Comparison of ENCODE assay signal across 2 cellular contexts in the genomic region with DNA sequence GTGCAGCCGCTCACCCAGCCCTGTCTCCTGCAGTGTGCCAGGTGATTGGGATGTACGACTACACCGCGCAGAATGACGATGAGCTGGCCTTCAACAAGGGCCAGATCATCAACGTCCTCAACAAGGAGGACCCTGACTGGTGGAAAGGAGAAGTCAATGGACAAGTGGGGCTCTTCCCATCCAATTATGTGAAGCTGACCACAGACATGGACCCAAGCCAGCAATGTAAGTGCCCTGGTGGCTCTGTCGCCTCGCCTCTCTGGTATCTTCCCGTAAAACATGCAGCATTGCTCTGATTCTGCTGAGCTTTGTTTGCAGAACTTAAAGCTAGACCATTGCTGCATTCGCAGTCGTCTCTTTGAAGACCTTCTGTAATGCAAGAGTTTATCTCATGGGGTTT.
TF ChIP-seq lines count a peak whose summit lies in the region.

No MANE protein-coding gene starts in this region.

TF ChIP-seq in HepG2, 621 proteins besides CTCF, POLR2A, EP300 and RAD21 (continued from another document):
- TF ChIP-seq, protein P1, sequence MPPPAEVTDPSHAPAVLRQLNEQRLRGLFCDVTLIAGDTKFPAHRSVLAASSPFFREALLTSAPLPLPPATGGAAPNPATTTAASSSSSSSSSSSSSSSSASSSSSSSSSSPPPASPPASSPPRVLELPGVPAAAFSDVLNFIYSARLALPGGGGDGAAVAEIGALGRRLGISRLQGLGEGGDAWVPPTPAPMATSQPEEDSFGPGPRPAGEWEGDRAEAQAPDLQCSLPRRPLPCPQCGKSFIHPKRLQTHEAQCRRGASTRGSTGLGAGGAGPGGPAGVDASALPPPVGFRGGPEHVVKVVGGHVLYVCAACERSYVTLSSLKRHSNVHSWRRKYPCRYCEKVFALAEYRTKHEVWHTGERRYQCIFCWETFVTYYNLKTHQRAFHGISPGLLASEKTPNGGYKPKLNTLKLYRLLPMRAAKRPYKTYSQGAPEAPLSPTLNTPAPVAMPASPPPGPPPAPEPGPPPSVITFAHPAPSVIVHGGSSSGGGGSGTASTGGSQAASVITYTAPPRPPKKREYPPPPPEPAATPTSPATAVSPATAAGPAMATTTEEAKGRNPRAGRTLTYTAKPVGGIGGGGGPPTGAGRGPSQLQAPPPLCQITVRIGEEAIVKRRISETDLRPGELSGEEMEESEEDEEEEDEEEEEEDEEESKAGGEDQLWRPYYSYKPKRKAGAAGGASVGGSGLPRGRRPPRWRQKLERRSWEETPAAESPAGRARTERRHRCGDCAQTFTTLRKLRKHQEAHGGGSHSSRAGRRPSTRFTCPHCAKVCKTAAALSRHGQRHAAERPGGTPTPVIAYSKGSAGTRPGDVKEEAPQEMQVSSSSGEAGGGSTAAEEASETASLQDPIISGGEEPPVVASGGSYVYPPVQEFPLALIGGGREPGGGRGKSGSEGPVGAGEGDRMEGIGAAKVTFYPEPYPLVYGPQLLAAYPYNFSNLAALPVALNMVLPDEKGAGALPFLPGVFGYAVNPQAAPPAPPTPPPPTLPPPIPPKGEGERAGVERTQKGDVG (CRISPR knock-in tag; IDR thresholded peaks at IDR 0.05; ENCODE audit: borderline replicate concordance) = no peak
- TF ChIP-seq, protein P2, sequence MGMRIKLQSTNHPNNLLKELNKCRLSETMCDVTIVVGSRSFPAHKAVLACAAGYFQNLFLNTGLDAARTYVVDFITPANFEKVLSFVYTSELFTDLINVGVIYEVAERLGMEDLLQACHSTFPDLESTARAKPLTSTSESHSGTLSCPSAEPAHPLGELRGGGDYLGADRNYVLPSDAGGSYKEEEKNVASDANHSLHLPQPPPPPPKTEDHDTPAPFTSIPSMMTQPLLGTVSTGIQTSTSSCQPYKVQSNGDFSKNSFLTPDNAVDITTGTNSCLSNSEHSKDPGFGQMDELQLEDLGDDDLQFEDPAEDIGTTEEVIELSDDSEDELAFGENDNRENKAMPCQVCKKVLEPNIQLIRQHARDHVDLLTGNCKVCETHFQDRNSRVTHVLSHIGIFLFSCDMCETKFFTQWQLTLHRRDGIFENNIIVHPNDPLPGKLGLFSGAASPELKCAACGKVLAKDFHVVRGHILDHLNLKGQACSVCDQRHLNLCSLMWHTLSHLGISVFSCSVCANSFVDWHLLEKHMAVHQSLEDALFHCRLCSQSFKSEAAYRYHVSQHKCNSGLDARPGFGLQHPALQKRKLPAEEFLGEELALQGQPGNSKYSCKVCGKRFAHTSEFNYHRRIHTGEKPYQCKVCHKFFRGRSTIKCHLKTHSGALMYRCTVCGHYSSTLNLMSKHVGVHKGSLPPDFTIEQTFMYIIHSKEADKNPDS (CRISPR knock-in tag; IDR thresholded peaks at IDR 0.05) = no peak
- no peak for TF ChIP-seq YEATS2 (CRISPR knock-in tag; IDR thresholded peaks at IDR 0.05; ENCODE audit: borderline replicate concordance)
- no peak for TF ChIP-seq ZNF598 (CRISPR knock-in tag; IDR thresholded peaks at IDR 0.05; ENCODE audit: borderline replicate concordance)
- TF ChIP-seq, protein P3, sequence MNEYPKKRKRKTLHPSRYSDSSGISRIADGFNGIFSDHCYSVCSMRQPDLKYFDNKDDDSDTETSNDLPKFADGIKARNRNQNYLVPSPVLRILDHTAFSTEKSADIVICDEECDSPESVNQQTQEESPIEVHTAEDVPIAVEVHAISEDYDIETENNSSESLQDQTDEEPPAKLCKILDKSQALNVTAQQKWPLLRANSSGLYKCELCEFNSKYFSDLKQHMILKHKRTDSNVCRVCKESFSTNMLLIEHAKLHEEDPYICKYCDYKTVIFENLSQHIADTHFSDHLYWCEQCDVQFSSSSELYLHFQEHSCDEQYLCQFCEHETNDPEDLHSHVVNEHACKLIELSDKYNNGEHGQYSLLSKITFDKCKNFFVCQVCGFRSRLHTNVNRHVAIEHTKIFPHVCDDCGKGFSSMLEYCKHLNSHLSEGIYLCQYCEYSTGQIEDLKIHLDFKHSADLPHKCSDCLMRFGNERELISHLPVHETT (CRISPR knock-in tag; conservative IDR thresholded peaks at IDR 0.05) = no peak
- no peak for TF ChIP-seq NR2C2 (CRISPR knock-in tag; IDR thresholded peaks at IDR 0.05; ENCODE audit: borderline replicate concordance)
- TF ChIP-seq, protein P4, sequence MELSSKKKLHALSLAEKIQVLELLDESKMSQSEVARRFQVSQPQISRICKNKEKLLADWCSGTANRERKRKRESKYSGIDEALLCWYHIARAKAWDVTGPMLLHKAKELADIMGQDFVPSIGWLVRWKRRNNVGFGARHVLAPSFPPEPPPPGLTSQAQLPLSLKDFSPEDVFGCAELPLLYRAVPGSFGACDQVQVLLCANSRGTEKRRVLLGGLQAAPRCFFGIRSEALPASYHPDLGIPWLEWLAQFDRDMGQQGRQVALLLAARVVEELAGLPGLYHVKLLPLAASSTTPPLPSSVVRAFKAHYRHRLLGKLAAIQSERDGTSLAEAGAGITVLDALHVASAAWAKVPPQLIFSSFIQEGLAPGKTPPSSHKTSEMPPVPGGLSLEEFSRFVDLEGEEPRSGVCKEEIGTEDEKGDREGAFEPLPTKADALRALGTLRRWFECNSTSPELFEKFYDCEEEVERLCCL (CRISPR knock-in tag; IDR thresholded peaks at IDR 0.05; ENCODE audit: borderline replicate concordance) = no peak
- TF ChIP-seq RFX5 (IDR thresholded peaks at IDR 0.05; ENCODE audit: low read depth, low read length) = no peak
- TF ChIP-seq, protein P5, sequence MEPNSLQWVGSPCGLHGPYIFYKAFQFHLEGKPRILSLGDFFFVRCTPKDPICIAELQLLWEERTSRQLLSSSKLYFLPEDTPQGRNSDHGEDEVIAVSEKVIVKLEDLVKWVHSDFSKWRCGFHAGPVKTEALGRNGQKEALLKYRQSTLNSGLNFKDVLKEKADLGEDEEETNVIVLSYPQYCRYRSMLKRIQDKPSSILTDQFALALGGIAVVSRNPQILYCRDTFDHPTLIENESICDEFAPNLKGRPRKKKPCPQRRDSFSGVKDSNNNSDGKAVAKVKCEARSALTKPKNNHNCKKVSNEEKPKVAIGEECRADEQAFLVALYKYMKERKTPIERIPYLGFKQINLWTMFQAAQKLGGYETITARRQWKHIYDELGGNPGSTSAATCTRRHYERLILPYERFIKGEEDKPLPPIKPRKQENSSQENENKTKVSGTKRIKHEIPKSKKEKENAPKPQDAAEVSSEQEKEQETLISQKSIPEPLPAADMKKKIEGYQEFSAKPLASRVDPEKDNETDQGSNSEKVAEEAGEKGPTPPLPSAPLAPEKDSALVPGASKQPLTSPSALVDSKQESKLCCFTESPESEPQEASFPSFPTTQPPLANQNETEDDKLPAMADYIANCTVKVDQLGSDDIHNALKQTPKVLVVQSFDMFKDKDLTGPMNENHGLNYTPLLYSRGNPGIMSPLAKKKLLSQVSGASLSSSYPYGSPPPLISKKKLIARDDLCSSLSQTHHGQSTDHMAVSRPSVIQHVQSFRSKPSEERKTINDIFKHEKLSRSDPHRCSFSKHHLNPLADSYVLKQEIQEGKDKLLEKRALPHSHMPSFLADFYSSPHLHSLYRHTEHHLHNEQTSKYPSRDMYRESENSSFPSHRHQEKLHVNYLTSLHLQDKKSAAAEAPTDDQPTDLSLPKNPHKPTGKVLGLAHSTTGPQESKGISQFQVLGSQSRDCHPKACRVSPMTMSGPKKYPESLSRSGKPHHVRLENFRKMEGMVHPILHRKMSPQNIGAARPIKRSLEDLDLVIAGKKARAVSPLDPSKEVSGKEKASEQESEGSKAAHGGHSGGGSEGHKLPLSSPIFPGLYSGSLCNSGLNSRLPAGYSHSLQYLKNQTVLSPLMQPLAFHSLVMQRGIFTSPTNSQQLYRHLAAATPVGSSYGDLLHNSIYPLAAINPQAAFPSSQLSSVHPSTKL (CRISPR knock-in tag; IDR thresholded peaks at IDR 0.05) = no peak
- no peak for TF ChIP-seq NFKB2 (CRISPR knock-in tag; IDR thresholded peaks at IDR 0.05; ENCODE audit: borderline replicate concordance)

TF ChIP-seq in WTC11, 78 proteins besides CTCF, POLR2A, EP300 and RAD21 (continued from another document):
- TF ChIP-seq, protein P6, sequence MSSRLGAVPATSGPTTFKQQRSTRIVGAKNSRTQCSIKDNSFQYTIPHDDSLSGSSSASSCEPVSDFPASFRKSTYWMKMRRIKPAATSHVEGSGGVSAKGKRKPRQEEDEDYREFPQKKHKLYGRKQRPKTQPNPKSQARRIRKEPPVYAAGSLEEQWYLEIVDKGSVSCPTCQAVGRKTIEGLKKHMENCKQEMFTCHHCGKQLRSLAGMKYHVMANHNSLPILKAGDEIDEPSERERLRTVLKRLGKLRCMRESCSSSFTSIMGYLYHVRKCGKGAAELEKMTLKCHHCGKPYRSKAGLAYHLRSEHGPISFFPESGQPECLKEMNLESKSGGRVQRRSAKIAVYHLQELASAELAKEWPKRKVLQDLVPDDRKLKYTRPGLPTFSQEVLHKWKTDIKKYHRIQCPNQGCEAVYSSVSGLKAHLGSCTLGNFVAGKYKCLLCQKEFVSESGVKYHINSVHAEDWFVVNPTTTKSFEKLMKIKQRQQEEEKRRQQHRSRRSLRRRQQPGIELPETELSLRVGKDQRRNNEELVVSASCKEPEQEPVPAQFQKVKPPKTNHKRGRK (CRISPR knock-in tag; IDR thresholded peaks at IDR 0.05; ENCODE audit: borderline replicate concordance) = no peak
